Comparison of ENCODE assay signal across 16 cellular contexts in genomic region chr2:63845866-63846265, GRCh38. TPM values are rescaled to one million over a fixed set of nuclear protein-coding genes. Genes with fewer than 3 reads are reported as not detected.
DNase-seq lines count a peak whose midpoint lies in the region; ATAC-seq and TF ChIP-seq lines count a peak whose summit lies in the region.
"Had no signal": no experiment of that assay in that cellular context is flagged by ENCODE, and none has a peak within 500 bp of the region (broad histone marks: within the 10 kb centered on the region; RNA-seq: fewer than 3 reads in every experiment).

No MANE protein-coding gene starts in this region.

- no peak overlapping the region for H3K4me3 ChIP-seq in esophagus squamous epithelium
- H3K4me3 ChIP-seq: lung had no signal

- H3K36me3 Mint-ChIP-seq in CD4-positive, alpha-beta T cell (ENCODE audit: low read depth) = peaks cover 34% of the 10 kb centered on the region
- peaks cover 9% of the 10 kb centered on the region for H3K36me3 Mint-ChIP-seq in nephron (ENCODE audit: low read depth)
- H3K36me3 Mint-ChIP-seq in activated CD8-positive, alpha-beta T cell treated with anti-CD3 and anti-CD28 coated beads, Interleukin-2, amount 10 ng/mL, durations not matched to agents 7 days and 5 days (ENCODE audit: low read depth) = peaks cover 77% of the 10 kb centered on the region

- WGBS in esophagus squamous epithelium, 2 donors = 86 to 93% methylated on average over 3 of the region's 3 CpGs

- POLR2A ChIA-PET in CD4-positive, alpha-beta T cell (lab: Charles Lee) = interaction anchor here (1.4 to 1.7 kb wide), 2 partner anchors 10 to 20 kb away, joined by 5 to 6 read pairs; no protein-coding TSS in a partner anchor
- POLR2A ChIA-PET in activated CD8-positive, alpha-beta T cell treated with anti-CD3 and anti-CD28 coated beads, Interleukin-2, amount 10 ng/mL, durations not matched to agents 7 days and 5 days (lab: Charles Lee) = interaction anchor here (0.8 to 7.0 kb wide), 2 partner anchors 10 to 258 kb away, joined by 3 to 315 read pairs; partner anchors contain the start of gene WDPCP

- no peak for TF ChIP-seq POLR2A in esophagus squamous epithelium (IDR thresholded peaks at IDR 0.05)

- peak overlapping the region; percentile 54 for H3K27ac Mint-ChIP-seq in CD4-positive, alpha-beta T cell
- peak overlapping the region; percentile 39 to 56 (median 50) for H3K27ac Mint-ChIP-seq in nephron
- H3K27ac Mint-ChIP-seq in activated CD8-positive, alpha-beta T cell treated with anti-CD3 and anti-CD28 coated beads, Interleukin-2, amount 10 ng/mL, durations not matched to agents 7 days and 5 days = no peak overlapping the region
- H3K27ac Mint-ChIP-seq: B cell had no signal

- DNase-seq in CD4-positive, alpha-beta T cell = no peak
- DNase-seq in esophagus squamous epithelium (lab: John Stamatoyannopoulos, UW) (no peak), DMS53 treated with DMSO at 0.1 percent for 48 hours (lab: John Stamatoyannopoulos, UW; ENCODE audit: unreplicated experiment) (no peak)
- DNase-seq in activated CD8-positive, alpha-beta T cell treated with anti-CD3 and anti-CD28 coated beads, Interleukin-2, amount 10 ng/mL, durations not matched to agents 7 days and 5 days = no peak
- DNase-seq in stimulated activated CD4-positive, alpha-beta T cell treated with anti-CD3 and anti-CD28 coated beads, Interleukin-2, amount 100 ng/mL, for 24 hours = no peak
- DNase-seq: activated CD8-positive, alpha-beta memory T cell treated with anti-CD3 and anti-CD28 coated beads, Interleukin-2, amount 50 U/mL, for 48 hours; HCEC 1CT; OCI-M1; stimulated activated naive CD8-positive, alpha-beta T cell treated with anti-CD3 and anti-CD28 coated beads, Interleukin-15, Interleukin-2, amounts not matched to agents 100 U/mL and 50 U/mL, for 24 hours had no signal

- H3K27me3 ChIP-seq in CD4-positive, alpha-beta T cell (ENCODE audit: control insufficient read depth, insufficient read depth, low read length) = no peaks in the 10 kb centered on the region
- no peaks in the 10 kb centered on the region for H3K27me3 ChIP-seq in esophagus squamous epithelium

- H3K27ac ChIP-seq in CD4-positive, alpha-beta T cell (ENCODE audit: low read depth, low read length) = no peak overlapping the region
- H3K27ac ChIP-seq in KOPT-K1 (ENCODE audit: low read depth, low read length, poor library complexity, severe bottlenecking) (peak overlapping the region; percentile 99), esophagus squamous epithelium (peak overlapping the region in 3 of 4 donors; percentile 12 to 34 (median 16))
- H3K27ac ChIP-seq: parathyroid adenoma had no signal

- no peak for ATAC-seq in CD4-positive, alpha-beta T cell (ENCODE audit: poor library complexity)
- no peak for ATAC-seq in GM19023 (IDR thresholded peaks at IDR 0.05; ENCODE audit: unreplicated experiment)
- no peak for ATAC-seq in activated CD8-positive, alpha-beta T cell treated with anti-CD3 and anti-CD28 coated beads, Interleukin-2, amount 10 ng/mL, durations not matched to agents 7 days and 5 days
- ATAC-seq: activated CD4-positive, CD25-positive, alpha-beta regulatory T cell treated with anti-CD3 and anti-CD28 coated beads, Interleukin-2, amount 50 U/mL, for 24 hours; stimulated activated naive CD8-positive, alpha-beta T cell treated with anti-CD3 and anti-CD28 coated beads, Interleukin-15, Interleukin-2, amounts not matched to agents 100 U/mL and 50 U/mL, for 24 hours had no signal

- CTCF ChIA-PET in CD4-positive, alpha-beta T cell (lab: Charles Lee) = interaction anchor here (3.7 kb wide), 1 partner anchor 15 kb away, joined by 13 read pairs; no protein-coding TSS in a partner anchor
- CTCF ChIA-PET in activated CD8-positive, alpha-beta T cell treated with anti-CD3 and anti-CD28 coated beads, Interleukin-2, amount 10 ng/mL, durations not matched to agents 7 days and 5 days (lab: Charles Lee) = interaction anchor here (1.4 to 3.0 kb wide), 2 partner anchors 9 to 15 kb away, joined by 5 to 14 read pairs; no protein-coding TSS in a partner anchor

- intact Hi-C loops in CD4-positive, alpha-beta T cell (cut with DNase I, micrococcal nuclease) = loop anchor here in 1 of 2 experiments (10.0 kb wide), 2 partner anchors 169 to 1589 kb away; partner anchors contain the start of genes SPRED2 and VPS54
- intact Hi-C loops in esophagus squamous epithelium (cut with DNase I) = no loop called here

- no peaks in the 10 kb centered on the region for H3K9me3 ChIP-seq in CD4-positive, alpha-beta T cell (ENCODE audit: control insufficient read depth, low read length)
- H3K9me3 ChIP-seq in KOPT-K1 (ENCODE audit: insufficient read depth, low read length, poor library complexity, severe bottlenecking) (no peaks in the 10 kb centered on the region), esophagus squamous epithelium (no peaks in the 10 kb centered on the region)

- H3K4me1 ChIP-seq in esophagus squamous epithelium = peaks cover 0 to 81% (median 23%) of the 10 kb centered on the region in 3 donors

- H3K4me3 Mint-ChIP-seq in CD4-positive, alpha-beta T cell = peak overlapping the region; percentile 11
- peak overlapping the region; percentile 9 to 71 (median 17) for H3K4me3 Mint-ChIP-seq in nephron
- H3K4me3 Mint-ChIP-seq in activated CD8-positive, alpha-beta T cell treated with anti-CD3 and anti-CD28 coated beads, Interleukin-2, amount 10 ng/mL, durations not matched to agents 7 days and 5 days = no peak overlapping the region
- H3K4me3 Mint-ChIP-seq: B cell had no signal

- no peak for TF ChIP-seq CTCF in CD4-positive, alpha-beta T cell (IDR thresholded peaks at IDR 0.05)
- TF ChIP-seq CTCF in esophagus squamous epithelium (IDR thresholded peaks at IDR 0.05) (no peak), nephron (IDR thresholded peaks at IDR 0.05; ENCODE audit: unreplicated experiment in 3 of 3) (no peak)

- peaks cover 21% of the 10 kb centered on the region for H3K36me3 ChIP-seq in KOPT-K1 (ENCODE audit: insufficient read depth, low read length)
- H3K36me3 ChIP-seq in esophagus squamous epithelium = no peaks in the 10 kb centered on the region

- H3K4me1 Mint-ChIP-seq in CD4-positive, alpha-beta T cell (ENCODE audit: low read depth) = peaks cover 83% of the 10 kb centered on the region
- H3K4me1 Mint-ChIP-seq in nephron = peaks cover 65% of the 10 kb centered on the region
- H3K4me1 Mint-ChIP-seq in activated CD8-positive, alpha-beta T cell treated with anti-CD3 and anti-CD28 coated beads, Interleukin-2, amount 10 ng/mL, durations not matched to agents 7 days and 5 days (ENCODE audit: low read depth) = peaks cover 61% of the 10 kb centered on the region

- H3K9me3 Mint-ChIP-seq in CD4-positive, alpha-beta T cell = no peaks in the 10 kb centered on the region
- H3K9me3 Mint-ChIP-seq in nephron = no peaks in the 10 kb centered on the region
- peaks cover 16% of the 10 kb centered on the region for H3K9me3 Mint-ChIP-seq in activated CD8-positive, alpha-beta T cell treated with anti-CD3 and anti-CD28 coated beads, Interleukin-2, amount 10 ng/mL, durations not matched to agents 7 days and 5 days (ENCODE audit: insufficient read depth)

- H3K27me3 Mint-ChIP-seq in CD4-positive, alpha-beta T cell = no peaks in the 10 kb centered on the region
- no peaks in the 10 kb centered on the region for H3K27me3 Mint-ChIP-seq in nephron (ENCODE audit: low read depth)
- no peaks in the 10 kb centered on the region for H3K27me3 Mint-ChIP-seq in activated CD8-positive, alpha-beta T cell treated with anti-CD3 and anti-CD28 coated beads, Interleukin-2, amount 10 ng/mL, durations not matched to agents 7 days and 5 days (ENCODE audit: low read depth)
- H3K27me3 Mint-ChIP-seq: B cell had no signal

RNA-seq across cellular contexts. Expression of gene UGP2, which starts 4.2 kb away (rescaled TPM):
- total RNA-seq in CD4-positive, alpha-beta T cell = 10 to 100 TPM; 47.1 to 53.2 TPM
- 100 to 1,000 TPM in 2 of 4 donors, 10 to 100 TPM in 2; 70.1 to 110 (median 99.5) TPM for total RNA-seq in esophagus squamous epithelium
- total RNA-seq in activated CD8-positive, alpha-beta T cell treated with anti-CD3 and anti-CD28 coated beads, Interleukin-2, amount 10 ng/mL, durations not matched to agents 7 days and 5 days = 100 to 1,000 TPM; 161 to 164 TPM
